ENCODE assay signal across 8 cellular contexts in genomic region chr22:20265772-20266666, GRCh38. TPM values are rescaled to one million over a fixed set of nuclear protein-coding genes. Genes with fewer than 3 reads are reported as not detected.
DNase-seq lines count a peak whose midpoint lies in the region; FAIRE-seq and TF ChIP-seq lines count a peak whose summit lies in the region.
"Not testable (repeated sequence)": the region's sequence is repeated elsewhere in the genome, so short reads cannot be mapped to it uniquely, and the experiment has no call there.
"Had no signal": no experiment of that assay in that cellular context is flagged by ENCODE, and none has a peak within 500 bp of the region (broad histone marks: within the 10 kb centered on the region; RNA-seq: fewer than 3 reads in every experiment).

No MANE protein-coding gene starts in this region.

- H3K4me3 ChIP-seq in CD8-positive, alpha-beta memory T cell (ENCODE audit: low read length); bronchial epithelial cell (ENCODE audit: low read depth, low read length): not testable (repeated sequence)
- peak overlapping the region; percentile 61 for H3K4me3 ChIP-seq in NB4 (ENCODE audit: low read depth, low read length)
- peak overlapping the region; percentile 85 for H3K4me3 ChIP-seq in neural cell (ENCODE audit: low read length)

- H3K9me2 ChIP-seq in neural cell (ENCODE audit: insufficient read depth, low read length) = not testable (repeated sequence)

- H3K4me1 ChIP-seq in CD8-positive, alpha-beta memory T cell (ENCODE audit: insufficient read depth, low read length) = not testable (repeated sequence)

- DNase-seq in CD8-positive, alpha-beta memory T cell; NB4 (ENCODE audit: low read depth); activated CD4-positive, alpha-beta memory T cell treated with anti-CD3 and anti-CD28 coated beads for 36 hours; bronchial epithelial cell (ENCODE audit: low read depth); immature natural killer cell: not testable (repeated sequence)

- peak; percentile 100 for FAIRE-seq in bronchial epithelial cell (lab: Jason Lieb, UNC)

- H3K4me3 Mint-ChIP-seq in CD8-positive, alpha-beta memory T cell = peak overlapping the region in 6 of 7 donors; percentile 61 to 84 (median 72)
- H3K4me3 Mint-ChIP-seq in activated CD4-positive, alpha-beta memory T cell treated with anti-CD3 and anti-CD28 coated beads for 36 hours = peak overlapping the region; percentile 22
- peak overlapping the region; percentile 56 for H3K4me3 Mint-ChIP-seq in activated naive CD8-positive, alpha-beta T cell
- peak overlapping the region; percentile 63 to 83 (median 81) for H3K4me3 Mint-ChIP-seq in immature natural killer cell

- intact Hi-C loops in activated CD4-positive, alpha-beta memory T cell treated with anti-CD3 and anti-CD28 coated beads for 36 hours (cut with micrococcal nuclease) = loop anchor here (10.0 kb wide), 1 partner anchor 61 kb away; no protein-coding TSS in a partner anchor

- H3K36me3 Mint-ChIP-seq in CD8-positive, alpha-beta memory T cell; activated CD4-positive, alpha-beta memory T cell treated with anti-CD3 and anti-CD28 coated beads for 36 hours; activated naive CD8-positive, alpha-beta T cell; immature natural killer cell: not testable (repeated sequence)

- H3K4me2 ChIP-seq in neural cell (ENCODE audit: low read length) = not testable (repeated sequence)

- not testable (repeated sequence) for H3K27ac ChIP-seq in CD8-positive, alpha-beta memory T cell (ENCODE audit: low read depth, low read length); neural cell (ENCODE audit: low read length)

- not testable (repeated sequence) for TF ChIP-seq CTCF in NB4 (IDR thresholded peaks at IDR 0.05; ENCODE audit: low read depth, low read length); bronchial epithelial cell (IDR thresholded peaks at IDR 0.05; ENCODE audit: insufficient read depth, low read length, severe bottlenecking); neural cell (IDR thresholded peaks at IDR 0.05; ENCODE audit: poor library complexity, severe bottlenecking)

- not testable (repeated sequence) for TF ChIP-seq EP300 in neural cell (conservative IDR thresholded peaks at IDR 0.05; ENCODE audit: poor library complexity, severe bottlenecking)

- CTCF ChIA-PET in CD8-positive, alpha-beta memory T cell (lab: Charles Lee); activated CD4-positive, alpha-beta memory T cell treated with anti-CD3 and anti-CD28 coated beads for 36 hours (lab: Charles Lee): not testable (repeated sequence)

- TF ChIP-seq POLR2A in NB4 (IDR thresholded peaks at IDR 0.05; ENCODE audit: extremely low read depth, insufficient read length) = not testable (repeated sequence)

- H3K36me3 ChIP-seq in CD8-positive, alpha-beta memory T cell (ENCODE audit: insufficient read depth, low read length); bronchial epithelial cell (ENCODE audit: control insufficient read depth, insufficient read depth, low read length); neural cell (ENCODE audit: insufficient read depth, low read length): not testable (repeated sequence)

- H3K4me1 Mint-ChIP-seq in CD8-positive, alpha-beta memory T cell = peaks cover 5 to 23% (median 6%) of the 10 kb centered on the region in 3 donors
- H3K4me1 Mint-ChIP-seq in activated CD4-positive, alpha-beta memory T cell treated with anti-CD3 and anti-CD28 coated beads for 36 hours (ENCODE audit: low read depth); activated naive CD8-positive, alpha-beta T cell (ENCODE audit: low read depth); immature natural killer cell: not testable (repeated sequence)

- not testable (repeated sequence) for H2AFZ ChIP-seq in neural cell (ENCODE audit: low read depth, low read length)

- H3K27me3 ChIP-seq in CD8-positive, alpha-beta memory T cell (ENCODE audit: insufficient read depth, low read length, poor library complexity, severe bottlenecking); bronchial epithelial cell (ENCODE audit: control insufficient read depth, insufficient read depth, low read length); neural cell (ENCODE audit: insufficient read depth, low read depth, low read length): not testable (repeated sequence)

- H3K27ac Mint-ChIP-seq in CD8-positive, alpha-beta memory T cell = peak overlapping the region in 1 of 8 donors; percentile 55
- H3K27ac Mint-ChIP-seq in activated CD4-positive, alpha-beta memory T cell treated with anti-CD3 and anti-CD28 coated beads for 36 hours = peak overlapping the region; percentile 5
- H3K27ac Mint-ChIP-seq in activated naive CD8-positive, alpha-beta T cell; immature natural killer cell: not testable (repeated sequence)

- H3K9me3 ChIP-seq in CD8-positive, alpha-beta memory T cell (ENCODE audit: low read length); neural cell (ENCODE audit: low read length): not testable (repeated sequence)

- H3K9ac ChIP-seq in neural cell (ENCODE audit: low read length) = not testable (repeated sequence)

- POLR2A ChIA-PET in CD8-positive, alpha-beta memory T cell (lab: Charles Lee); activated CD4-positive, alpha-beta memory T cell treated with anti-CD3 and anti-CD28 coated beads for 36 hours (lab: Charles Lee): not testable (repeated sequence)

- H3K79me2 ChIP-seq in neural cell (replicated peaks; ENCODE audit: insufficient read depth, low read length) = not testable (repeated sequence)

- not testable (repeated sequence) for H3K9me3 Mint-ChIP-seq in CD8-positive, alpha-beta memory T cell; activated CD4-positive, alpha-beta memory T cell treated with anti-CD3 and anti-CD28 coated beads for 36 hours; activated naive CD8-positive, alpha-beta T cell (ENCODE audit: low read depth); immature natural killer cell

- not testable (repeated sequence) for TF ChIP-seq RAD21 in neural cell (conservative IDR thresholded peaks at IDR 0.05)

- H3K27me3 Mint-ChIP-seq in CD8-positive, alpha-beta memory T cell; activated CD4-positive, alpha-beta memory T cell treated with anti-CD3 and anti-CD28 coated beads for 36 hours; activated naive CD8-positive, alpha-beta T cell; immature natural killer cell (ENCODE audit: low read depth in 3 of 3): not testable (repeated sequence)

- H4K20me1 ChIP-seq in neural cell (ENCODE audit: insufficient read depth) = not testable (repeated sequence)

- H3F3A ChIP-seq in neural cell (ENCODE audit: insufficient read depth, low read length, poor library complexity, severe bottlenecking) = not testable (repeated sequence)

RNA-seq across cellular contexts. Expression of gene RTN4R, which starts 2.1 kb away (rescaled TPM):
- 1 to 10 TPM; 1.8 to 2.7 TPM for total RNA-seq in CD8-positive, alpha-beta memory T cell
- 6.0 TPM for polyA plus RNA-seq in CD8-positive, alpha-beta memory T cell
- total RNA-seq in activated CD4-positive, alpha-beta memory T cell treated with anti-CD3 and anti-CD28 coated beads for 36 hours = 1 to 10 TPM; 2.6 to 3.1 TPM
- total RNA-seq in bronchial epithelial cell = 2.6 and 2.8 TPM in 2 replicates
- polyA plus RNA-seq in immature natural killer cell (1 to 10 TPM; 1.1 to 3.9 (median 2.2) TPM), neural cell (12.1 and 13.6 TPM in 2 replicates)
- polyA minus RNA-seq in neural cell = 12.2 and 13.9 TPM in 2 replicates
- total RNA-seq: GM23248 had no signal

RNA-seq across cellular contexts. Expression of gene DGCR6L, which starts 53.8 kb away (rescaled TPM):
- 10 to 100 TPM; 46.8 to 48.4 TPM for total RNA-seq in CD8-positive, alpha-beta memory T cell
- polyA plus RNA-seq in CD8-positive, alpha-beta memory T cell = 150 TPM
- total RNA-seq in activated CD4-positive, alpha-beta memory T cell treated with anti-CD3 and anti-CD28 coated beads for 36 hours = 10 to 100 TPM; 26.9 to 31.3 TPM
- 27.4 and 37.5 TPM in 2 replicates for total RNA-seq in bronchial epithelial cell
- polyA plus RNA-seq in immature natural killer cell (100 to 1,000 TPM; 143 to 160 (median 147) TPM), neural cell (117 and 125 TPM in 2 replicates)
- 43.3 and 44.1 TPM in 2 replicates for polyA minus RNA-seq in neural cell

Comparison
In these comparisons a context has a peak if more than half of its experiments do, and no peak if none do; other contexts are left out.
1. H3K4me3 Mint-ChIP-seq: peak in every context shown above with its lines; median percentile 81 in immature natural killer cell; 72 in CD8-positive, alpha-beta memory T cell; 56 in activated naive CD8-positive, alpha-beta T cell; 22 in activated CD4-positive, alpha-beta memory T cell treated with anti-CD3 and anti-CD28 coated beads for 36 hours.